20 cellular contexts compared by ENCODE assay signal in the genomic region with DNA sequence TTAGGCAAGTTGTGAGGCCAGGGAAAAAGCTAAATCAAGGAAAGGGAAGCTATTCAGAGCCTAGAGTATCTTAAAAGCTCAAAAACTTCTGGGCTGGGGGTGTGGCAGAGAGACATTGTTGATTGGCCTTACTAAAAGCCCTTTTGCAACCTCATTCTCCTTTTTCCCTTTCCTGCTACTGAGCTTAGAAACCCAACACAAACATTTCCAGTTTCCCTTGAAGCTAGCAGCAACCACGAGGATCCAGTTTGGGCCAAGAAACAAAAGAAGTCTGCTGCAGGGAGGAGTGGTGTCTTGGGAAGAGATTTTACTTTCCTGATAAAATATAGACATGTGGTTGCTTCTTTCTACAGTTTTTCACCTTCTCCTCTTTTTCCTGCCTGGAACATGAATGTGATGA.
A peak's percentile ranks its signal among the peaks of the same experiment; 100 is the strongest.
DNase-seq lines count a peak whose midpoint lies in the region; ATAC-seq and TF ChIP-seq lines count a peak whose summit lies in the region.
"Had no signal": no experiment of that assay in that cellular context is flagged by ENCODE, and none has a peak within 500 bp of the region (broad histone marks: within the 10 kb centered on the region; RNA-seq: fewer than 3 reads in every experiment).

No MANE protein-coding gene starts in this region.

- H3K4me3 ChIP-seq in AG04450 (ENCODE audit: low read depth, low read length) (no peak overlapping the region), IMR-90 (ENCODE audit: insufficient read depth, low read depth, low read length) (no peak overlapping the region), ascending aorta (no peak overlapping the region), upper lobe of left lung (no peak overlapping the region)
- H3K4me3 ChIP-seq: A549, BLaER1 had no signal

- WGBS in IMR-90 (ENCODE audit: extremely low coverage in 2 of 2, insufficient read length in 1 of 2), 2 experiments, result no CpG with 5 or more reads among the region's 1 CpG
- WGBS in upper lobe of left lung, 2 donors, result 7 to 18% methylated on average over 1 of the region's 1 CpG

- H3K9me3 ChIP-seq in AG04450 (ENCODE audit: control insufficient read depth, insufficient read depth, low read length) (no peaks in the 10 kb centered on the region), IMR-90 (ENCODE audit: control insufficient read depth, insufficient read depth, low read length) (no peaks in the 10 kb centered on the region), ascending aorta (no peaks in the 10 kb centered on the region), upper lobe of left lung (no peaks in the 10 kb centered on the region)
- H3K9me3 ChIP-seq: A549, BE2C, BLaER1, Caco-2 had no signal

- H3K27me3 ChIP-seq in AG04450 (ENCODE audit: control insufficient read depth, insufficient read depth, low read length) (no peaks in the 10 kb centered on the region), IMR-90 (ENCODE audit: control insufficient read depth, insufficient read depth, low read length) (no peaks in the 10 kb centered on the region), ascending aorta (no peaks in the 10 kb centered on the region), upper lobe of left lung (no peaks in the 10 kb centered on the region)
- H3K27me3 ChIP-seq: BE2C, BLaER1 had no signal

- H3K4me1 ChIP-seq in IMR-90 (ENCODE audit: control insufficient read depth, insufficient read depth, low read length), result peaks cover 6% of the 10 kb centered on the region; the same call in 1 of the 2 replicates
- peaks cover 0 to 10% of the 10 kb centered on the region in 2 donors for H3K4me1 ChIP-seq in ascending aorta
- peaks cover 13 to 22% (median 16%) of the 10 kb centered on the region in 4 donors for H3K4me1 ChIP-seq in upper lobe of left lung
- H3K4me1 ChIP-seq: A549, BE2C, BLaER1, Caco-2 had no signal

- H3K36me3 ChIP-seq in IMR-90 (ENCODE audit: control insufficient read depth, insufficient read depth, low read length) (no peaks in the 10 kb centered on the region), ascending aorta (no peaks in the 10 kb centered on the region), upper lobe of left lung (no peaks in the 10 kb centered on the region)
- H3K36me3 ChIP-seq: BE2C, BLaER1 had no signal

- no peak overlapping the region for H3K4ac ChIP-seq in IMR-90 (ENCODE audit: low read depth, low read length)

- no peaks in the 10 kb centered on the region for H3K27me3 Mint-ChIP-seq in natural killer cell treated with Interleukin-12 subunit alpha and Interleukin-12 subunit beta and Interleukin-15 and Interleukin-18, amount 100 ng/mL, for 72 hours
- H3K27me3 Mint-ChIP-seq: CD4-positive, alpha-beta T cell had no signal

- no peak overlapping the region for H3K14ac ChIP-seq in IMR-90 (replicated peaks; ENCODE audit: low read depth, low read length)

- no peaks in the 10 kb centered on the region for H3K79me1 ChIP-seq in IMR-90 (ENCODE audit: low read depth in 1 of 2, low read length in 2 of 2)

- TF ChIP-seq CTCF in AG04450 (IDR thresholded peaks at IDR 0.05; ENCODE audit: low read depth, low read length), result no peak
- TF ChIP-seq CTCF in IMR-90 (conservative IDR thresholded peaks at IDR 0.05; ENCODE audit: low read depth, low read length), result no peak
- TF ChIP-seq CTCF in ascending aorta (IDR thresholded peaks at IDR 0.05), result no peak
- no peak for TF ChIP-seq CTCF in upper lobe of left lung (IDR thresholded peaks at IDR 0.05)

- H3K9me1 ChIP-seq in IMR-90 (ENCODE audit: insufficient read depth, low read length), result 0 out of 2 replicates have a peak, but pooled peaks cover 3% of the 10 kb centered on the region

- H2AK9ac ChIP-seq in IMR-90 (replicated peaks; ENCODE audit: low read depth, low read length, poor library complexity), result no peak overlapping the region

- no peak overlapping the region for H2BK120ac ChIP-seq in IMR-90 (ENCODE audit: low read depth, low read length)

- no peak overlapping the region for H2BK5ac ChIP-seq in IMR-90 (ENCODE audit: low read depth, low read length, poor library complexity, severe bottlenecking)

- H2AK5ac ChIP-seq in IMR-90 (ENCODE audit: low read depth, low read length), result no peak overlapping the region

- no peaks in the 10 kb centered on the region for H3K9me3 Mint-ChIP-seq in natural killer cell treated with Interleukin-12 subunit alpha and Interleukin-12 subunit beta and Interleukin-15 and Interleukin-18, amount 100 ng/mL, for 72 hours
- H3K9me3 Mint-ChIP-seq: CD14-positive monocyte; CD4-positive, alpha-beta T cell; CD8-positive, alpha-beta T cell had no signal

- no peak overlapping the region for H3K27ac Mint-ChIP-seq in natural killer cell treated with Interleukin-12 subunit alpha and Interleukin-12 subunit beta and Interleukin-15 and Interleukin-18, amount 100 ng/mL, for 72 hours
- H3K27ac Mint-ChIP-seq: CD4-positive, alpha-beta T cell; CD8-positive, alpha-beta T cell had no signal

- H3K9ac ChIP-seq in IMR-90 (ENCODE audit: low read depth, low read length), result no peak overlapping the region
- H3K9ac ChIP-seq: BLaER1 had no signal

- H4K5ac ChIP-seq in IMR-90 (ENCODE audit: low read depth, low read length), result no peak overlapping the region

- H3K23ac ChIP-seq in IMR-90 (ENCODE audit: low read depth, low read length), result no peak overlapping the region

- POLR2A ChIA-PET in AG04450 (lab: Yijun Ruan, JAX), result no interaction called here
- POLR2A ChIA-PET in IMR-90 (lab: Charles Lee; ENCODE audit: unreplicated experiment), result no interaction called here

- TF ChIP-seq EP300 in upper lobe of left lung (IDR thresholded peaks at IDR 0.05), result no peak

- H2AFZ ChIP-seq in IMR-90 (replicated peaks; ENCODE audit: low read length, poor library complexity), result peak overlapping the region; percentile 18

- no peaks in the 10 kb centered on the region for H3K4me1 Mint-ChIP-seq in natural killer cell treated with Interleukin-12 subunit alpha and Interleukin-12 subunit beta and Interleukin-15 and Interleukin-18, amount 100 ng/mL, for 72 hours (ENCODE audit: low read depth in 2 of 2)

- BruUV-seq in IMR-90 (replicated peaks; lab: Mats Ljungman, UMichigan), result no TSS peak

- ATAC-seq in IMR-90 (ENCODE audit: low read depth), result no peak
- no peak for ATAC-seq in left cardiac atrium
- no peak for ATAC-seq in upper lobe of left lung (ENCODE audit: low FRiP score in 2 of 2)
- no peak for ATAC-seq in natural killer cell treated with Interleukin-12 subunit alpha and Interleukin-12 subunit beta and Interleukin-15 and Interleukin-18, amount 100 ng/mL, for 72 hours
- no peak for ATAC-seq in HG03280 (IDR thresholded peaks at IDR 0.05; ENCODE audit: unreplicated experiment)
- ATAC-seq: A549; CD8-positive, alpha-beta T cell had no signal

- TF ChIP-seq RAD21 in IMR-90 (IDR thresholded peaks at IDR 0.05; ENCODE audit: low read length), result no peak

- H4K8ac ChIP-seq in IMR-90 (ENCODE audit: low read depth in 2 of 2, low read length in 2 of 2), result no peak overlapping the region; a peak in 1 of 4 replicates

- H3K27ac ChIP-seq in AG04450 (ENCODE audit: low read depth, low read length) (peak overlapping the region; percentile 21), IMR-90 (ENCODE audit: insufficient read depth, low read length) (no peak overlapping the region), ascending aorta (peak overlapping the region; percentile 8 to 13), upper lobe of left lung (no peak overlapping the region)
- H3K27ac ChIP-seq: 22Rv1, A549, BLaER1 had no signal

- no peak overlapping the region for H2BK15ac ChIP-seq in IMR-90 (ENCODE audit: low read depth, low read length)

- no peak overlapping the region for H3K56ac ChIP-seq in IMR-90 (ENCODE audit: extremely low read depth, insufficient read depth, low read length)

- in situ Hi-C loops in IMR-90 (cut with MboI; ENCODE audit: low sequenced_read_pairs), result no loop called here

- H3K18ac ChIP-seq in IMR-90 (ENCODE audit: low read depth, low read length), result no peak overlapping the region

- DNase-seq in AG04450 (ENCODE audit: low read depth, low spot score), result no peak
- no peak for DNase-seq in IMR-90
- no peak for DNase-seq in ascending aorta (ENCODE audit: low spot score in 2 of 2)
- peak; percentile 65 for DNase-seq in fibroblast of peridontal ligament (ENCODE audit: extremely low read depth)
- DNase-seq in left cardiac atrium, result no peak
- DNase-seq in upper lobe of left lung, result no peak
- no peak for DNase-seq in natural killer cell treated with Interleukin-12 subunit alpha and Interleukin-12 subunit beta and Interleukin-15 and Interleukin-18, amount 100 ng/mL, for 72 hours (ENCODE audit: low spot score)
- DNase-seq: BE2C; C1 segment of cervical spinal cord; Caco-2; Calu3; CD4-positive, alpha-beta T cell; CD8-positive, alpha-beta T cell; DMS79 treated with DMSO at 0.1 percent for 48 hours; GF-D8 had no signal

- no peak overlapping the region for H3K4me2 ChIP-seq in IMR-90 (ENCODE audit: low read depth, low read length)
- H3K4me2 ChIP-seq: A549, BLaER1 had no signal

- CTCF ChIA-PET in AG04450 (lab: Charles Lee), result interaction anchor here (1.3 kb wide), 1 partner anchor 10 kb away, joined by 4 read pairs; no protein-coding TSS in a partner anchor
- CTCF ChIA-PET in IMR-90 (lab: Yijun Ruan, JAX), result interaction anchor here (0.6 to 1.4 kb wide), 3 partner anchors 12 to 718 kb away, joined by 3 to 8 read pairs (median 5); no protein-coding TSS in a partner anchor

- H4K20me1 ChIP-seq in IMR-90 (ENCODE audit: insufficient read depth, low read length), result no peaks in the 10 kb centered on the region
- H4K20me1 ChIP-seq: BLaER1 had no signal

- H4K91ac ChIP-seq in IMR-90 (ENCODE audit: insufficient read depth, low read depth, low read length), result no peak overlapping the region

- H2BK20ac ChIP-seq in IMR-90 (ENCODE audit: low read depth, low read length), result no peak overlapping the region

- TF ChIP-seq POLR2A in IMR-90 (IDR thresholded peaks at IDR 0.05; ENCODE audit: low read depth, low read length) (no peak), upper lobe of left lung (IDR thresholded peaks at IDR 0.05) (no peak)

- H3K36me3 Mint-ChIP-seq in natural killer cell treated with Interleukin-12 subunit alpha and Interleukin-12 subunit beta and Interleukin-15 and Interleukin-18, amount 100 ng/mL, for 72 hours, result no peaks in the 10 kb centered on the region
- H3K36me3 Mint-ChIP-seq: CD14-positive monocyte; CD8-positive, alpha-beta T cell had no signal

- dilution Hi-C loops in IMR-90 (cut with HindIII; ENCODE audit: low sequenced_read_pairs, unreplicated experiment), result no loop called here

- H3K4me3 Mint-ChIP-seq in natural killer cell treated with Interleukin-12 subunit alpha and Interleukin-12 subunit beta and Interleukin-15 and Interleukin-18, amount 100 ng/mL, for 72 hours, result no peak overlapping the region
- H3K4me3 Mint-ChIP-seq: CD14-positive monocyte; CD4-positive, alpha-beta T cell; CD8-positive, alpha-beta T cell had no signal

- intact Hi-C loops in IMR-90 (cut with micrococcal nuclease) (no loop called here), ascending aorta (cut with DNase I) (loop anchor here (5.0 kb wide), 1 partner anchor 1197 kb away; no protein-coding TSS in a partner anchor), left cardiac atrium (cut with DNase I) (no loop called here)

TF ChIP-seq in IMR-90, 13 proteins besides CTCF, POLR2A, EP300 and RAD21 (continues in another document):
- TF ChIP-seq SMC3 (IDR thresholded peaks at IDR 0.05; ENCODE audit: low read depth, low read length) (no peak), MAFK (IDR thresholded peaks at IDR 0.05; ENCODE audit: low read depth, low read length) (no peak), MAZ (IDR thresholded peaks at IDR 0.05; ENCODE audit: borderline replicate concordance, low read depth, low read length) (no peak), NFE2L2 (IDR thresholded peaks at IDR 0.05; ENCODE audit: low read depth, low read length) (no peak)

Comparison
In these comparisons a context has a peak if more than half of its experiments do, and no peak if none do; other contexts are left out.
1. H3K27ac ChIP-seq: peak in AG04450 (single experiment) and ascending aorta (2 of 2); none in IMR-90 (single experiment) and upper lobe of left lung (0 of 4).